In the genomic region with DNA sequence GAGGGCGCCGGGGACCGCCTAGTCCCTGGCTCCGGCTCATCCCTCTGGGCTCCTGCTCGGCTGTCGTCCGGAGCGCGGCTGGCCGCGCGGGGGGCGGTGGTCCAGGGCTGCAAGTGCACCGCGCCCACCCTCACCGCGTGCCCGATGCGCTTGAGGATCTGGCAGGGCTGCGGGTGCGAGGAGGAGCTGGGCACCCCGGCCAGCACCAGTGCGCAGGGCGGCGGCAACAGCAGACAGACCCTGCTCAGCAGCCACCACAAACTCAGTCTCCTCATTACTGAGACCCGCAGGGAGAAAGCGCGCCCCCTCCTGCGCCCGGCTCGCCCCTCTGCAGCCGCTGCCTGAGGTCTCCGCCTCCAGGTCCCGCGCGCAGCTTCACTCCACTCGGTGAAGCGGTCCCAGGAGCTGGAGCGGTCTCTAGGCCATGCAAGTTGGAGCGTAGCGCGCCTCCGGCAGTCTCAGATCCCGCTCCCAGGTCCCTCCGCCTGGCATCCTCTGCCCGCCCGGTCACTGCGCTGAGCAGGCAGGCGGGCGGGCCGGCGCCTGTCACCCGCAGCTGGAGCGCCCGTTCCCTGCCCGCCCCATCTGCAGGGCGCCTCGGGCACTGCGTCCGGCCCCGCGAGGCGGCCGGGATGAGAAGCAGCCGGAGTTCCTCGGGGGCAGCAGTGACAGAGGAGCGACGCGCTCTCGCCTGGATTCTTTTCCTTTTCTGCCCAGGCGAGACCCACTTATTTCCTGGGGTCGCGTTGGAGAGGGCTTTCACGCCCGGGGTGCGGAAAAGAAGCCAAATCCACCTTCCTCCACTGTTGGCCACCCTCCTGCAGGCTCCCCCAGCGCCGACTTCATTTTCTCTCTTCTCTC, we compare ENCODE assay signal across 8 cellular contexts. TPM values are rescaled to one million over a fixed set of nuclear protein-coding genes. Genes with fewer than 3 reads are reported as not detected.
DNase-seq lines count a peak whose midpoint lies in the region; ATAC-seq and TF ChIP-seq lines count a peak whose summit lies in the region.

No MANE protein-coding gene starts in this region.

- TF ChIP-seq CTCF in BE2C (IDR thresholded peaks at IDR 0.05; ENCODE audit: low read depth, low read length) (no peak), nephron (IDR thresholded peaks at IDR 0.05; ENCODE audit: unreplicated experiment in 3 of 3) (peak in 1 of 3 experiments; percentile 10)

- H3K27ac ChIP-seq in ectodermal cell (ENCODE audit: insufficient read depth, low read depth, low read length, poor library complexity, severe bottlenecking): no peak overlapping the region

- peak; percentile 32 for DNase-seq in BE2C
- peak; percentile 56 for DNase-seq in MG63
- DNase-seq in activated CD4-positive, CD25-positive, alpha-beta regulatory T cell treated with anti-CD3 and anti-CD28 coated beads, Interleukin-2, amount 50 U/mL, for 72 hours: no peak
- no peak for DNase-seq in foreskin melanocyte

- peaks cover 50% of the 10 kb centered on the region for H3K27me3 ChIP-seq in BE2C
- H3K27me3 ChIP-seq in MG63: peaks cover 55% of the 10 kb centered on the region
- H3K27me3 ChIP-seq in ectodermal cell (ENCODE audit: control insufficient read depth, insufficient read depth, low read length, poor library complexity, severe bottlenecking): peaks cover 49% of the 10 kb centered on the region

- peaks cover 52% of the 10 kb centered on the region for H3K27me3 Mint-ChIP-seq in nephron (ENCODE audit: low read depth)

- H3K9me3 ChIP-seq in BE2C (no peaks in the 10 kb centered on the region), MG63 (no peaks in the 10 kb centered on the region), ectodermal cell (ENCODE audit: control insufficient read depth, low read length) (no peaks in the 10 kb centered on the region)

- no peak for ATAC-seq in GM18873 (IDR thresholded peaks at IDR 0.05; ENCODE audit: low FRiP score, unreplicated experiment)
- ATAC-seq in GM21723 (IDR thresholded peaks at IDR 0.05; ENCODE audit: unreplicated experiment): no peak

- no peaks in the 10 kb centered on the region for H3K4me1 ChIP-seq in BE2C
- H3K4me1 ChIP-seq in ectodermal cell (ENCODE audit: control insufficient read depth, insufficient read depth, low read length): no peaks in the 10 kb centered on the region

- H3K36me3 ChIP-seq in BE2C (no peaks in the 10 kb centered on the region), MG63 (no peaks in the 10 kb centered on the region), ectodermal cell (ENCODE audit: control insufficient read depth, insufficient read depth, low read length) (no peaks in the 10 kb centered on the region)

- no peaks in the 10 kb centered on the region for H3K36me3 Mint-ChIP-seq in nephron (ENCODE audit: low read depth)

- 36% methylated on average over 78 of the region's 78 CpGs for WGBS in ectodermal cell, 2 experiments

- peaks cover 2% of the 10 kb centered on the region for H3K9me3 Mint-ChIP-seq in nephron

- peaks cover 24% of the 10 kb centered on the region for H3K4me1 Mint-ChIP-seq in nephron

- H3K4me3 ChIP-seq in BE2C (ENCODE audit: low read depth, low read length) (peak overlapping the region; percentile 35), MG63 (peak overlapping the region; percentile 46), ectodermal cell (ENCODE audit: insufficient read depth, low read depth, low read length) (peak overlapping the region; percentile 39)

- peak overlapping the region in 1 of 3 experiments; percentile 52 for H3K27ac Mint-ChIP-seq in nephron

- H3K4me3 Mint-ChIP-seq in nephron: peak overlapping the region; percentile 89 to 94 (median 93)

RNA-seq across cellular contexts. Expression of a gene that starts 0.5 kb away (rescaled TPM):
- 0.54 TPM for polyA plus RNA-seq in BE2C (2012; ENCODE audit: insufficient read depth, insufficient read length, low read depth)
- not detected in 2 replicates for total RNA-seq in MG63 (2014; rRNA removed; shearing (Covaris generic); ENCODE audit: low replicate concordance)
- 0.06 TPM for polyA plus RNA-seq in ectodermal cell (2013, experiment 1 of 4)
- 0.25 TPM for polyA plus RNA-seq in ectodermal cell (2013, experiment 2 of 4)
- polyA plus RNA-seq in ectodermal cell (2013, experiment 3 of 4): 0.11 TPM
- polyA plus RNA-seq in ectodermal cell (2013, experiment 4 of 4): 0.16 TPM

Comparison
In these comparisons a context has a peak if more than half of its experiments do, and no peak if none do; other contexts are left out.
1. DNase-seq: peak in BE2C (single experiment) and MG63 (single experiment); none in activated CD4-positive, CD25-positive, alpha-beta regulatory T cell treated with anti-CD3 and anti-CD28 coated beads, Interleukin-2, amount 50 U/mL, for 72 hours (single experiment) and foreskin melanocyte (single experiment).
2. Peak in every context shown above with its lines, with median percentiles within 50 percentile points of each other: H3K4me3 ChIP-seq.